ENCODE assay signal across 9 cellular contexts in the genomic region with DNA sequence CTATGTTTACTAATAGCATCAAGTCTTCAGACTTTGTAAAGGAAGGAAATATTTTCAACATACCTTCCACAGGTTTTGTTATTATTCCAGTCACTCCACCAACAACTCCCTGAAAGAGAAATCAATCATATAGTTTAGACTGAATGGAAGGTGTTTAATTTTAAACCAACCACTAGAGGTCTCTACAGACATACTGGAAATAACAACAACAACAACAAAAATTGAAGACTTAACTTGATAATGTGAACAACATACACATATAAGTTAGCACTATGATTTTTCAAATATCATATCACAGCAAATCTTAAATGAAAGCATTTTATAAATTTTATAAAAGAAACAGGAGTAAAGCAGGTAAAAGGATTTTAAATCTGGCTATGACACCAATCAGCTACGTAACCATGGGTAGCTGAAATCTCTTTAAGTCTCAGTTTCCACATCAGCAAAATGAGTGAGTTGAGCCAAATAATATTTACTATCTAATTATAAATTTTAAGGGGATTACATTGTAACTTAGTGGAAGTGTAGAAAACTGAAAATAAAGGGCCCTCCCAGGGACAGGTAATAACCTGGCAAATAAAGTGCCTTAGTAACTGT.
DNase-seq lines count a peak whose midpoint lies in the region; ATAC-seq, FAIRE-seq and TF ChIP-seq lines count a peak whose summit lies in the region.
"Had no signal": no experiment of that assay in that cellular context is flagged by ENCODE, and none has a peak within 500 bp of the region (broad histone marks: within the 10 kb centered on the region; RNA-seq: fewer than 3 reads in every experiment).

No MANE protein-coding gene starts in this region.

- H3K9me2 ChIP-seq in DOHH2 (replicated peaks; ENCODE audit: control insufficient read depth, low read length), result no peaks in the 10 kb centered on the region

- TF ChIP-seq CTCF in DOHH2 (IDR thresholded peaks at IDR 0.05; ENCODE audit: low read depth, low read length, poor library complexity, severe bottlenecking), result peak; percentile 66
- peak; percentile 57 for TF ChIP-seq CTCF in LNCaP clone FGC (IDR thresholded peaks at IDR 0.05; ENCODE audit: control insufficient read depth, extremely low read depth, insufficient read depth)
- TF ChIP-seq CTCF in astrocyte (IDR thresholded peaks at IDR 0.05; ENCODE audit: insufficient read depth, low read depth, low read length), result peak; percentile 41
- TF ChIP-seq CTCF in left lung (IDR thresholded peaks at IDR 0.05), result peak in 1 of 2 donors; percentile 28
- no peak for TF ChIP-seq CTCF in mucosa of descending colon (IDR thresholded peaks at IDR 0.05)

- no peak for DNase-seq in LNCaP clone FGC (ENCODE audit: low read depth)
- DNase-seq in astrocyte (ENCODE audit: low read depth), result no peak
- DNase-seq in left lung, result no peak
- no peak for DNase-seq in mucosa of descending colon
- DNase-seq in activated CD4-positive, alpha-beta T cell treated with anti-CD3 and anti-CD28 coated beads, Interleukin-2, amount 50 U/mL, for 1 hour, result no peak
- no peak for DNase-seq in activated CD4-positive, alpha-beta T cell treated with anti-CD3 and anti-CD28 coated beads, Interleukin-2, amount 10 ng/mL, durations not matched to agents 24 days and 14 days

- intact Hi-C loops in left lung (cut with DNase I), result no loop called here
- intact Hi-C loops in mucosa of descending colon (cut with DNase I, micrococcal nuclease), result no loop called here
- intact Hi-C loops in activated CD4-positive, alpha-beta T cell treated with anti-CD3 and anti-CD28 coated beads, Interleukin-2, amount 10 ng/mL, durations not matched to agents 24 days and 14 days (cut with micrococcal nuclease), result loop anchor here (1.0 to 5.0 kb wide), 2 partner anchors 199 to 435 kb away; no protein-coding TSS in a partner anchor

- H3K27ac ChIP-seq in DOHH2 (ENCODE audit: low read depth, low read length) (no peak overlapping the region), astrocyte (ENCODE audit: low read depth, low read length) (no peak overlapping the region), left lung (no peak overlapping the region)

- peaks cover 35% of the 10 kb centered on the region for H3K36me3 ChIP-seq in DOHH2 (ENCODE audit: control insufficient read depth, low read length)
- no peaks in the 10 kb centered on the region for H3K36me3 ChIP-seq in astrocyte (ENCODE audit: insufficient read depth, low read length)
- H3K36me3 ChIP-seq in left lung, result peaks cover 0 to 68% of the 10 kb centered on the region in 2 donors
- H3K36me3 ChIP-seq in mucosa of descending colon (ENCODE audit: low read depth), result peaks cover 4% of the 10 kb centered on the region

- no peaks in the 10 kb centered on the region for H3F3A ChIP-seq in DOHH2 (ENCODE audit: control insufficient read depth, insufficient read depth)

- H3K4me3 ChIP-seq in DOHH2 (ENCODE audit: low read length) (no peak overlapping the region), LNCaP clone FGC (ENCODE audit: low read depth, low read length) (no peak overlapping the region), astrocyte (ENCODE audit: insufficient read depth, low read depth, low read length) (no peak overlapping the region), left lung (no peak overlapping the region), mucosa of descending colon (no peak overlapping the region)

- ATAC-seq in left lung, result peak; percentile 44
- ATAC-seq in mucosa of descending colon, result no peak
- no peak for ATAC-seq in HG03460 (IDR thresholded peaks at IDR 0.05; ENCODE audit: unreplicated experiment)
- ATAC-seq: naive thymus-derived CD8-positive, alpha-beta T cell had no signal

- no peaks in the 10 kb centered on the region for H3K4me1 Mint-ChIP-seq in astrocyte (ENCODE audit: low read depth, unreplicated experiment)
- H3K4me1 Mint-ChIP-seq in activated CD4-positive, alpha-beta T cell treated with anti-CD3 and anti-CD28 coated beads, Interleukin-2, amount 10 ng/mL, durations not matched to agents 24 days and 14 days, result no peaks in the 10 kb centered on the region

- H2AFZ ChIP-seq in astrocyte (ENCODE audit: low read depth, low read length), result no peak overlapping the region

- H3K9me3 ChIP-seq in DOHH2 (ENCODE audit: control insufficient read depth, insufficient read depth, low read length) (no peaks in the 10 kb centered on the region), astrocyte (ENCODE audit: insufficient read depth, low read depth, low read length) (no peaks in the 10 kb centered on the region), left lung (no peaks in the 10 kb centered on the region), mucosa of descending colon (no peaks in the 10 kb centered on the region)

- FAIRE-seq in astrocyte (lab: Jason Lieb, UNC), result no peak

- no peak overlapping the region for H3K9ac ChIP-seq in astrocyte (ENCODE audit: low read length)

- no peaks in the 10 kb centered on the region for H3K27me3 Mint-ChIP-seq in astrocyte (ENCODE audit: low read depth, unreplicated experiment)
- no peaks in the 10 kb centered on the region for H3K27me3 Mint-ChIP-seq in activated CD4-positive, alpha-beta T cell treated with anti-CD3 and anti-CD28 coated beads, Interleukin-2, amount 10 ng/mL, durations not matched to agents 24 days and 14 days
- H3K27me3 Mint-ChIP-seq: naive thymus-derived CD8-positive, alpha-beta T cell had no signal

- H3K27ac Mint-ChIP-seq in astrocyte (ENCODE audit: unreplicated experiment), result no peak overlapping the region
- no peak overlapping the region for H3K27ac Mint-ChIP-seq in activated CD4-positive, alpha-beta T cell treated with anti-CD3 and anti-CD28 coated beads, Interleukin-2, amount 10 ng/mL, durations not matched to agents 24 days and 14 days

- H3K27me3 ChIP-seq in DOHH2 (ENCODE audit: control insufficient read depth, low read length), result no peaks in the 10 kb centered on the region
- no peaks in the 10 kb centered on the region for H3K27me3 ChIP-seq in astrocyte (ENCODE audit: insufficient read depth, low read length)
- H3K27me3 ChIP-seq in left lung, result no peaks in the 10 kb centered on the region

- H3K4me2 ChIP-seq in DOHH2 (ENCODE audit: low read length), result no peak overlapping the region
- H3K4me2 ChIP-seq in astrocyte (ENCODE audit: low read length), result no peak overlapping the region

- no peaks in the 10 kb centered on the region for H3K9me3 Mint-ChIP-seq in astrocyte (ENCODE audit: unreplicated experiment)
- no peaks in the 10 kb centered on the region for H3K9me3 Mint-ChIP-seq in activated CD4-positive, alpha-beta T cell treated with anti-CD3 and anti-CD28 coated beads, Interleukin-2, amount 10 ng/mL, durations not matched to agents 24 days and 14 days
- H3K9me3 Mint-ChIP-seq: naive thymus-derived CD8-positive, alpha-beta T cell had no signal

- H3K36me3 Mint-ChIP-seq in astrocyte (ENCODE audit: low read depth, unreplicated experiment), result no peaks in the 10 kb centered on the region
- peaks cover 46% of the 10 kb centered on the region for H3K36me3 Mint-ChIP-seq in activated CD4-positive, alpha-beta T cell treated with anti-CD3 and anti-CD28 coated beads, Interleukin-2, amount 10 ng/mL, durations not matched to agents 24 days and 14 days (ENCODE audit: low read depth)

- H3K4me3 Mint-ChIP-seq in astrocyte (ENCODE audit: unreplicated experiment), result no peak overlapping the region
- no peak overlapping the region for H3K4me3 Mint-ChIP-seq in activated CD4-positive, alpha-beta T cell treated with anti-CD3 and anti-CD28 coated beads, Interleukin-2, amount 10 ng/mL, durations not matched to agents 24 days and 14 days
- H3K4me3 Mint-ChIP-seq: naive thymus-derived CD8-positive, alpha-beta T cell had no signal

- H4K20me1 ChIP-seq in DOHH2 (ENCODE audit: control insufficient read depth, insufficient read depth, low read depth, low read length) (no peaks in the 10 kb centered on the region), astrocyte (ENCODE audit: insufficient read depth, low read length) (no peaks in the 10 kb centered on the region)

- H3K79me2 ChIP-seq in DOHH2 (ENCODE audit: control insufficient read depth, low read length) (no peaks in the 10 kb centered on the region), astrocyte (ENCODE audit: insufficient read depth, low read length) (no peaks in the 10 kb centered on the region)

- H3K4me1 ChIP-seq in DOHH2 (ENCODE audit: control insufficient read depth, low read length), result no peaks in the 10 kb centered on the region
- no peaks in the 10 kb centered on the region for H3K4me1 ChIP-seq in astrocyte (ENCODE audit: insufficient read depth, low read length)
- H3K4me1 ChIP-seq in left lung, result no peaks in the 10 kb centered on the region
- H3K4me1 ChIP-seq in mucosa of descending colon (ENCODE audit: low read depth), result no peaks in the 10 kb centered on the region
